ENCODE assay signal across 1 cellular context in genomic region chr7:4006687-4007086, GRCh38.
TF ChIP-seq lines count a peak whose summit lies in the region.

No MANE protein-coding gene starts in this region.

TF ChIP-seq in HepG2, 621 proteins besides CTCF, POLR2A, EP300 and RAD21 (continued from another document and continues in another):
- TF ChIP-seq, protein P1, sequence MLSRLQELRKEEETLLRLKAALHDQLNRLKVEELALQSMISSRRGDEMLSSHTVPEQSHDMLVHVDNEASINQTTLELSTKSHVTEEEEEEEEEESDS (CRISPR knock-in tag; IDR thresholded peaks at IDR 0.05; ENCODE audit: borderline replicate concordance): no peak; the same call in 1 of the 2 replicates
- no peak; the same call in 1 of the 2 replicates for TF ChIP-seq ZSCAN25 (CRISPR knock-in tag; IDR thresholded peaks at IDR 0.05)
- TF ChIP-seq ZNF550 (CRISPR knock-in tag; IDR thresholded peaks at IDR 0.05; ENCODE audit: borderline replicate concordance): no peak
- TF ChIP-seq MEIS2 (CRISPR knock-in tag; IDR thresholded peaks at IDR 0.05): peak; percentile 21; the same call in 1 of the 2 replicates
- TF ChIP-seq USF2 (IDR thresholded peaks at IDR 0.05; ENCODE audit: low read depth, low read length): no peak
- TF ChIP-seq USF2 (CRISPR knock-in tag; IDR thresholded peaks at IDR 0.05; ENCODE audit: borderline replicate concordance): no peak
- no peak for TF ChIP-seq REXO4 (CRISPR knock-in tag; IDR thresholded peaks at IDR 0.05; ENCODE audit: borderline replicate concordance)
- TF ChIP-seq, protein P2, sequence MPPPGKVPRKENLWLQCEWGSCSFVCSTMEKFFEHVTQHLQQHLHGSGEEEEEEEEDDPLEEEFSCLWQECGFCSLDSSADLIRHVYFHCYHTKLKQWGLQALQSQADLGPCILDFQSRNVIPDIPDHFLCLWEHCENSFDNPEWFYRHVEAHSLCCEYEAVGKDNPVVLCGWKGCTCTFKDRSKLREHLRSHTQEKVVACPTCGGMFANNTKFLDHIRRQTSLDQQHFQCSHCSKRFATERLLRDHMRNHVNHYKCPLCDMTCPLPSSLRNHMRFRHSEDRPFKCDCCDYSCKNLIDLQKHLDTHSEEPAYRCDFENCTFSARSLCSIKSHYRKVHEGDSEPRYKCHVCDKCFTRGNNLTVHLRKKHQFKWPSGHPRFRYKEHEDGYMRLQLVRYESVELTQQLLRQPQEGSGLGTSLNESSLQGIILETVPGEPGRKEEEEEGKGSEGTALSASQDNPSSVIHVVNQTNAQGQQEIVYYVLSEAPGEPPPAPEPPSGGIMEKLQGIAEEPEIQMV (CRISPR knock-in tag; IDR thresholded peaks at IDR 0.05; ENCODE audit: low read depth): no peak
- TF ChIP-seq TAF15 (IDR thresholded peaks at IDR 0.05; ENCODE audit: low read depth, low read length, poor library complexity, severe bottlenecking): no peak
- no peak for TF ChIP-seq ZMYM2 (CRISPR knock-in tag; IDR thresholded peaks at IDR 0.05)
- TF ChIP-seq ZBTB3 (CRISPR knock-in tag; IDR thresholded peaks at IDR 0.05; ENCODE audit: borderline replicate concordance, low read depth): no peak
- TF ChIP-seq ZFP36 (IDR thresholded peaks at IDR 0.05; ENCODE audit: borderline replicate concordance, low read depth, low read length, partially characterized antibody): no peak
- TF ChIP-seq NFIC (IDR thresholded peaks at IDR 0.05; ENCODE audit: low read length): no peak
- TF ChIP-seq PCBP2 (optimal IDR thresholded peaks at IDR 0.05; ENCODE audit: low read depth, low read length, poor library complexity, severe bottlenecking): no peak
- no peak for TF ChIP-seq AKAP8 (CRISPR knock-in tag; IDR thresholded peaks at IDR 0.05)
- no peak for TF ChIP-seq ZNF740 (CRISPR knock-in tag; IDR thresholded peaks at IDR 0.05)
- no peak for TF ChIP-seq JDP2 (CRISPR knock-in tag; IDR thresholded peaks at IDR 0.05; ENCODE audit: borderline replicate concordance)
- TF ChIP-seq IRF2 (CRISPR knock-in tag; IDR thresholded peaks at IDR 0.05): peak; percentile 67; the same call in 1 of the 2 replicates
- peak; percentile 48; the same call in 1 of the 2 replicates for TF ChIP-seq BCL6 (CRISPR knock-in tag; IDR thresholded peaks at IDR 0.05)
- no peak for TF ChIP-seq PHF20 (CRISPR knock-in tag; IDR thresholded peaks at IDR 0.05)
- TF ChIP-seq ATF1 (CRISPR knock-in tag; IDR thresholded peaks at IDR 0.05): no peak
- no peak for TF ChIP-seq NFRKB (IDR thresholded peaks at IDR 0.05)
- TF ChIP-seq ZNF703 (CRISPR knock-in tag; IDR thresholded peaks at IDR 0.05; ENCODE audit: borderline replicate concordance): no peak
- TF ChIP-seq SNRNP70 (IDR thresholded peaks at IDR 0.05; ENCODE audit: low read depth, low read length): no peak
- TF ChIP-seq ZNF678 (CRISPR knock-in tag; IDR thresholded peaks at IDR 0.05): no peak
- no peak for TF ChIP-seq ZNF280B (CRISPR knock-in tag; IDR thresholded peaks at IDR 0.05; ENCODE audit: borderline replicate concordance)
- TF ChIP-seq KDM5B (CRISPR knock-in tag; IDR thresholded peaks at IDR 0.05; ENCODE audit: borderline replicate concordance): no peak
- peak; percentile 61 for TF ChIP-seq ZNF574 (CRISPR knock-in tag; IDR thresholded peaks at IDR 0.05)
- peak; percentile 54; the same call in 1 of the 2 replicates for TF ChIP-seq MYC (CRISPR knock-in tag; IDR thresholded peaks at IDR 0.05; ENCODE audit: borderline replicate concordance)
- TF ChIP-seq KLF11 (CRISPR knock-in tag; IDR thresholded peaks at IDR 0.05): no peak
- no peak for TF ChIP-seq PRDM10 (CRISPR knock-in tag; IDR thresholded peaks at IDR 0.05; ENCODE audit: low read depth)
- TF ChIP-seq ZNF652 (CRISPR knock-in tag; IDR thresholded peaks at IDR 0.05; ENCODE audit: borderline replicate concordance, low read depth): no peak
- TF ChIP-seq FOSL2 (CRISPR knock-in tag; IDR thresholded peaks at IDR 0.05): no peak
- peak; percentile 55; the same call in 1 of the 2 replicates for TF ChIP-seq ZFY (CRISPR knock-in tag; IDR thresholded peaks at IDR 0.05)
- no peak for TF ChIP-seq MAZ (IDR thresholded peaks at IDR 0.05; ENCODE audit: borderline replicate concordance, low read depth, low read length)
- TF ChIP-seq MAZ (CRISPR knock-in tag; IDR thresholded peaks at IDR 0.05; ENCODE audit: low read depth): no peak
- no peak for TF ChIP-seq NR3C1 (CRISPR knock-in tag; IDR thresholded peaks at IDR 0.05)
- TF ChIP-seq MTA1 (CRISPR knock-in tag; IDR thresholded peaks at IDR 0.05; ENCODE audit: borderline replicate concordance): peak; percentile 67; the same call in 1 of the 2 replicates
- TF ChIP-seq TFAP4 (IDR thresholded peaks at IDR 0.05; ENCODE audit: borderline replicate concordance, low read depth): peak; percentile 52; the same call in 1 of the 2 replicates
- no peak for TF ChIP-seq ATRX (CRISPR knock-in tag; IDR thresholded peaks at IDR 0.05; ENCODE audit: borderline replicate concordance)
- no peak for TF ChIP-seq ZSCAN31 (CRISPR knock-in tag; IDR thresholded peaks at IDR 0.05; ENCODE audit: low read depth)
- TF ChIP-seq, protein P3, sequence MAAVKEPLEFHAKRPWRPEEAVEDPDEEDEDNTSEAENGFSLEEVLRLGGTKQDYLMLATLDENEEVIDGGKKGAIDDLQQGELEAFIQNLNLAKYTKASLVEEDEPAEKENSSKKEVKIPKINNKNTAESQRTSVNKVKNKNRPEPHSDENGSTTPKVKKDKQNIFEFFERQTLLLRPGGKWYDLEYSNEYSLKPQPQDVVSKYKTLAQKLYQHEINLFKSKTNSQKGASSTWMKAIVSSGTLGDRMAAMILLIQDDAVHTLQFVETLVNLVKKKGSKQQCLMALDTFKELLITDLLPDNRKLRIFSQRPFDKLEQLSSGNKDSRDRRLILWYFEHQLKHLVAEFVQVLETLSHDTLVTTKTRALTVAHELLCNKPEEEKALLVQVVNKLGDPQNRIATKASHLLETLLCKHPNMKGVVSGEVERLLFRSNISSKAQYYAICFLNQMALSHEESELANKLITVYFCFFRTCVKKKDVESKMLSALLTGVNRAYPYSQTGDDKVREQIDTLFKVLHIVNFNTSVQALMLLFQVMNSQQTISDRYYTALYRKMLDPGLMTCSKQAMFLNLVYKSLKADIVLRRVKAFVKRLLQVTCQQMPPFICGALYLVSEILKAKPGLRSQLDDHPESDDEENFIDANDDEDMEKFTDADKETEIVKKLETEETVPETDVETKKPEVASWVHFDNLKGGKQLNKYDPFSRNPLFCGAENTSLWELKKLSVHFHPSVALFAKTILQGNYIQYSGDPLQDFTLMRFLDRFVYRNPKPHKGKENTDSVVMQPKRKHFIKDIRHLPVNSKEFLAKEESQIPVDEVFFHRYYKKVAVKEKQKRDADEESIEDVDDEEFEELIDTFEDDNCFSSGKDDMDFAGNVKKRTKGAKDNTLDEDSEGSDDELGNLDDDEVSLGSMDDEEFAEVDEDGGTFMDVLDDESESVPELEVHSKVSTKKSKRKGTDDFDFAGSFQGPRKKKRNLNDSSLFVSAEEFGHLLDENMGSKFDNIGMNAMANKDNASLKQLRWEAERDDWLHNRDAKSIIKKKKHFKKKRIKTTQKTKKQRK (IDR thresholded peaks at IDR 0.05; ENCODE audit: low read length): no peak
- TF ChIP-seq TCF7L2 (IDR thresholded peaks at IDR 0.05; ENCODE audit: low read depth, low read length): no peak
- no peak for TF ChIP-seq JARID2 (CRISPR knock-in tag; IDR thresholded peaks at IDR 0.05; ENCODE audit: insufficient replicate concordance)
- TF ChIP-seq XBP1 (CRISPR knock-in tag; IDR thresholded peaks at IDR 0.05): no peak
- TF ChIP-seq ZBTB38 (CRISPR knock-in tag; IDR thresholded peaks at IDR 0.05): 0 out of 2 replicates have a peak, but pooled peaks have one; percentile 44
- TF ChIP-seq RBFOX2 (IDR thresholded peaks at IDR 0.05; ENCODE audit: low read depth, low read length): no peak
- TF ChIP-seq ZNF30 (CRISPR knock-in tag; IDR thresholded peaks at IDR 0.05): no peak
